ENCODE assay signal across 8 cellular contexts in the genomic region with DNA sequence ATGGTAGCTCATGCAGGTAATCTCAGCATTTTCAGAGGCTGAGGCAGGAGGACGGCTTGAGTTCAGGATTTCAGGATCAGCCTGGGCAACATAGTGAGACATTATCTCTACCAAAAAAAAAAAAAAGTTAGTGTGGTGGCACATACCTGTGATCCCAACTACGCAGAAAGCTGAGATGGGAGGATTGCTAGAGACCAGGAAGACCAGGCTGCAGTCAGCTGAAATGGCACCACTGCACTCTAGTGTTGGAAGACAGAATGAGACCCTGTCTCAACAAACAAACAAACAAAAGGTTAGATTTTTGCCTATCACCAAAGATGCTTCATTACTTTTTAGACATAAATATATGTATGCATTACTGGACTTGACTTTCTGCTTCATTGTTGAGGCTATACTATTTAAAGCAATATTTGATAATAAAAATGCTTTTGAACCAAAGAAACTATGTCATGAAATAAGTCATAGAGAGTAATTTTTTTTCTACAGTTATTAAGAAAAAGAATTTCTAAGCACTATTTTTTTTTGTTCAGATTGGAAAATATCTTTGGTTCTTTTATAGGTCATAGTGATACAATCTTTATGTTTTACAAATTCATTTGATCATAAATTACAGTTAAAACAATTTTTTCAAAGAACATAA.
DNase-seq lines count a peak whose midpoint lies in the region; ATAC-seq lines count a peak whose summit lies in the region.

No MANE protein-coding gene starts in this region.

- H3K36me3 Mint-ChIP-seq in activated CD4-positive, alpha-beta T cell treated with anti-CD3 and anti-CD28 coated beads, Interleukin-2, amount 10 ng/mL, durations not matched to agents 7 days and 5 days (ENCODE audit: low read depth) = no peaks in the 10 kb centered on the region

- no peak overlapping the region for H3K27ac Mint-ChIP-seq in activated CD4-positive, alpha-beta T cell treated with anti-CD3 and anti-CD28 coated beads, Interleukin-2, amount 10 ng/mL, durations not matched to agents 7 days and 5 days

- H3K27me3 Mint-ChIP-seq in activated CD4-positive, alpha-beta T cell treated with anti-CD3 and anti-CD28 coated beads, Interleukin-2, amount 10 ng/mL, durations not matched to agents 7 days and 5 days = no peaks in the 10 kb centered on the region

- no peak overlapping the region for H3K4me3 Mint-ChIP-seq in activated CD4-positive, alpha-beta T cell treated with anti-CD3 and anti-CD28 coated beads, Interleukin-2, amount 10 ng/mL, durations not matched to agents 7 days and 5 days

- ATAC-seq in HG03095 (IDR thresholded peaks at IDR 0.05; ENCODE audit: unreplicated experiment) = peak; percentile 54
- ATAC-seq in HG03354 (IDR thresholded peaks at IDR 0.05; ENCODE audit: poor library complexity, severe bottlenecking, unreplicated experiment) = no peak

- CTCF ChIA-PET in activated CD4-positive, alpha-beta T cell treated with anti-CD3 and anti-CD28 coated beads, Interleukin-2, amount 10 ng/mL, durations not matched to agents 7 days and 5 days (lab: Charles Lee) = no interaction called here

- POLR2A ChIA-PET in activated CD4-positive, alpha-beta T cell treated with anti-CD3 and anti-CD28 coated beads, Interleukin-2, amount 10 ng/mL, durations not matched to agents 7 days and 5 days (lab: Charles Lee) = no interaction called here

- DNase-seq in COLO668 (lab: John Stamatoyannopoulos, UW; ENCODE audit: unreplicated experiment) (peak; percentile 60), RKO (ENCODE audit: low spot score) (peak; percentile 78), iPS-NIHi11 (ENCODE audit: low spot score) (peak; percentile 23), EL (no peak), NOMO-1 (lab: John Stamatoyannopoulos, UW; ENCODE audit: unreplicated experiment in 2 of 2) (no peak)
- DNase-seq in activated CD4-positive, alpha-beta T cell treated with anti-CD3 and anti-CD28 coated beads, Interleukin-2, amount 10 ng/mL, durations not matched to agents 7 days and 5 days = no peak

- no peaks in the 10 kb centered on the region for H3K4me1 Mint-ChIP-seq in activated CD4-positive, alpha-beta T cell treated with anti-CD3 and anti-CD28 coated beads, Interleukin-2, amount 10 ng/mL, durations not matched to agents 7 days and 5 days

- peaks cover 3% of the 10 kb centered on the region for H3K9me3 Mint-ChIP-seq in activated CD4-positive, alpha-beta T cell treated with anti-CD3 and anti-CD28 coated beads, Interleukin-2, amount 10 ng/mL, durations not matched to agents 7 days and 5 days

Comparison
In these comparisons a context has a peak if more than half of its experiments do, and no peak if none do; other contexts are left out.
1. DNase-seq: peak in COLO668 (single experiment), RKO (single experiment) and iPS-NIHi11 (single experiment); none in EL (single experiment), activated CD4-positive, alpha-beta T cell treated with anti-CD3 and anti-CD28 coated beads, Interleukin-2, amount 10 ng/mL, durations not matched to agents 7 days and 5 days (single experiment) and NOMO-1 (0 of 2).